In the genomic region with DNA sequence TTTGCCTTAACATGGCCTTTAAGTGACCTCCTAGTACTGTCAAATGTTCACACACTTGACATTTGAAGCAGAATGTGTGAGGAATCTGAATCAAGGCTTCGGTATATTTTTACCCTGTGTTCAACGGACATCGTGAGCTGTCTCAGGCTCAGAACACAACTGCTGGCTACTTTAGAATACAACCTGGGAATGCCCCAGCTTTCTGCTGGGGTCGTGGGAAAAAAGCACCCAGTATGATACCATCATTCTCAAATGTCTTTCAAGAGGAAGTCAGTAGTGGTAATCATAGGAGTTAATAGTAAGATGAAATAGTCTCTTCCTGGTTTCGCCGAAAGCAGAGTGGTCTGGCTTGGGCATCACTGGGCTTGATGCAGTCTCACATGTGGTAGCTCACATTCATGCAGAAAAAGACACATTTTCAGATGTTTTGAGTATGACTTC, we compare ENCODE assay signal across 1 cellular context.
TF ChIP-seq lines count a peak whose summit lies in the region.

No MANE protein-coding gene starts in this region.

TF ChIP-seq in GM12878, 131 proteins besides CTCF, POLR2A, EP300 and RAD21 (continued from another document):
- TF ChIP-seq MYB (IDR thresholded peaks at IDR 0.05; ENCODE audit: borderline replicate concordance, low read depth, low read length) (no peak), PAX5 (IDR thresholded peaks at IDR 0.05; ENCODE audit: borderline replicate concordance, low read depth, low read length) (peak; percentile 65; the same call in 1 of the 2 replicates), TBL1XR1 (IDR thresholded peaks at IDR 0.05; ENCODE audit: low read depth, low read length) (peak; percentile 57; the same call in 1 of the 2 replicates), ZNF207 (IDR thresholded peaks at IDR 0.05; ENCODE audit: borderline replicate concordance) (no peak), POLR2AphosphoS5 (IDR thresholded peaks at IDR 0.05; ENCODE audit: low read length) (0 out of 2 replicates have a peak, but pooled peaks have one; percentile 10), ATF7 (IDR thresholded peaks at IDR 0.05; ENCODE audit: low read depth) (peak; percentile 92), FOXK2 (IDR thresholded peaks at IDR 0.05) (no peak), DPF2 (IDR thresholded peaks at IDR 0.05) (no peak), RBBP5 (conservative IDR thresholded peaks at IDR 0.05) (no peak), SMARCA5 (IDR thresholded peaks at IDR 0.05) (no peak), BCLAF1 (IDR thresholded peaks at IDR 0.05) (no peak), BCL3 (IDR thresholded peaks at IDR 0.05; ENCODE audit: borderline replicate concordance, insufficient read depth, low read depth, low read length, poor library complexity, severe bottlenecking) (peak; percentile 100), SP1 (IDR thresholded peaks at IDR 0.05; ENCODE audit: low read depth, low read length) (peak; percentile 54), ZNF217 (IDR thresholded peaks at IDR 0.05) (no peak), SPI1 (IDR thresholded peaks at IDR 0.05; ENCODE audit: borderline replicate concordance, insufficient read depth, low read depth, low read length) (peak; percentile 85), ZBED1 (IDR thresholded peaks at IDR 0.05; ENCODE audit: borderline replicate concordance) (peak; percentile 94), CHD4 (IDR thresholded peaks at IDR 0.05) (no peak), HDAC6 (IDR thresholded peaks at IDR 0.05; ENCODE audit: unreplicated experiment) (no peak), CBX3 (IDR thresholded peaks at IDR 0.05; ENCODE audit: borderline replicate concordance, low read depth) (no peak), SMAD1 (IDR thresholded peaks at IDR 0.05; ENCODE audit: low read depth, partially characterized antibody) (peak; percentile 85), SIN3A (IDR thresholded peaks at IDR 0.05; ENCODE audit: low read depth, low read length) (no peak), FOXM1 (IDR thresholded peaks at IDR 0.05; ENCODE audit: low read depth, low read length) (peak; percentile 96), SIX5 (IDR thresholded peaks at IDR 0.05; ENCODE audit: low read depth, low read length, severe bottlenecking) (no peak), HCFC1 (IDR thresholded peaks at IDR 0.05; ENCODE audit: low read length) (no peak), MYC (IDR thresholded peaks at IDR 0.05; ENCODE audit: insufficient read depth, insufficient read length, insufficient replicate concordance, low read length, severe bottlenecking) (no peak), NR2C1 (IDR thresholded peaks at IDR 0.05) (no peak), SUPT20H (IDR thresholded peaks at IDR 0.05; ENCODE audit: borderline replicate concordance, control insufficient read depth, low read depth, low read length) (no peak), MEF2A (IDR thresholded peaks at IDR 0.05; ENCODE audit: insufficient read depth, low read depth, low read length) (peak; percentile 77), RAD51 (IDR thresholded peaks at IDR 0.05) (no peak), BMI1 (IDR thresholded peaks at IDR 0.05; ENCODE audit: borderline replicate concordance) (no peak), ATF2 (IDR thresholded peaks at IDR 0.05; ENCODE audit: low read length) (peak; percentile 100), POLR2AphosphoS2 (IDR thresholded peaks at IDR 0.05; ENCODE audit: low read depth, low read length) (no peak), MTA2 (IDR thresholded peaks at IDR 0.05; ENCODE audit: low read depth) (peak; percentile 86), JUND (IDR thresholded peaks at IDR 0.05; ENCODE audit: low read depth, low read length) (no peak)
- TF ChIP-seq, protein P1, sequence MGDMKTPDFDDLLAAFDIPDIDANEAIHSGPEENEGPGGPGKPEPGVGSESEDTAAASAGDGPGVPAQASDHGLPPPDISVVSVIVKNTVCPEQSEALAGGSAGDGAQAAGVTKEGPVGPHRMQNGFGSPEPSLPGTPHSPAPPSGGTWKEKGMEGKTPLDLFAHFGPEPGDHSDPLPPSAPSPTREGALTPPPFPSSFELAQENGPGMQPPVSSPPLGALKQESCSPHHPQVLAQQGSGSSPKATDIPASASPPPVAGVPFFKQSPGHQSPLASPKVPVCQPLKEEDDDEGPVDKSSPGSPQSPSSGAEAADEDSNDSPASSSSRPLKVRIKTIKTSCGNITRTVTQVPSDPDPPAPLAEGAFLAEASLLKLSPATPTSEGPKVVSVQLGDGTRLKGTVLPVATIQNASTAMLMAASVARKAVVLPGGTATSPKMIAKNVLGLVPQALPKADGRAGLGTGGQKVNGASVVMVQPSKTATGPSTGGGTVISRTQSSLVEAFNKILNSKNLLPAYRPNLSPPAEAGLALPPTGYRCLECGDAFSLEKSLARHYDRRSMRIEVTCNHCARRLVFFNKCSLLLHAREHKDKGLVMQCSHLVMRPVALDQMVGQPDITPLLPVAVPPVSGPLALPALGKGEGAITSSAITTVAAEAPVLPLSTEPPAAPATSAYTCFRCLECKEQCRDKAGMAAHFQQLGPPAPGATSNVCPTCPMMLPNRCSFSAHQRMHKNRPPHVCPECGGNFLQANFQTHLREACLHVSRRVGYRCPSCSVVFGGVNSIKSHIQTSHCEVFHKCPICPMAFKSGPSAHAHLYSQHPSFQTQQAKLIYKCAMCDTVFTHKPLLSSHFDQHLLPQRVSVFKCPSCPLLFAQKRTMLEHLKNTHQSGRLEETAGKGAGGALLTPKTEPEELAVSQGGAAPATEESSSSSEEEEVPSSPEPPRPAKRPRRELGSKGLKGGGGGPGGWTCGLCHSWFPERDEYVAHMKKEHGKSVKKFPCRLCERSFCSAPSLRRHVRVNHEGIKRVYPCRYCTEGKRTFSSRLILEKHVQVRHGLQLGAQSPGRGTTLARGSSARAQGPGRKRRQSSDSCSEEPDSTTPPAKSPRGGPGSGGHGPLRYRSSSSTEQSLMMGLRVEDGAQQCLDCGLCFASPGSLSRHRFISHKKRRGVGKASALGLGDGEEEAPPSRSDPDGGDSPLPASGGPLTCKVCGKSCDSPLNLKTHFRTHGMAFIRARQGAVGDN (IDR thresholded peaks at IDR 0.05), result peak; percentile 72; the same call in 1 of the 2 replicates
- TF ChIP-seq, protein P2, sequence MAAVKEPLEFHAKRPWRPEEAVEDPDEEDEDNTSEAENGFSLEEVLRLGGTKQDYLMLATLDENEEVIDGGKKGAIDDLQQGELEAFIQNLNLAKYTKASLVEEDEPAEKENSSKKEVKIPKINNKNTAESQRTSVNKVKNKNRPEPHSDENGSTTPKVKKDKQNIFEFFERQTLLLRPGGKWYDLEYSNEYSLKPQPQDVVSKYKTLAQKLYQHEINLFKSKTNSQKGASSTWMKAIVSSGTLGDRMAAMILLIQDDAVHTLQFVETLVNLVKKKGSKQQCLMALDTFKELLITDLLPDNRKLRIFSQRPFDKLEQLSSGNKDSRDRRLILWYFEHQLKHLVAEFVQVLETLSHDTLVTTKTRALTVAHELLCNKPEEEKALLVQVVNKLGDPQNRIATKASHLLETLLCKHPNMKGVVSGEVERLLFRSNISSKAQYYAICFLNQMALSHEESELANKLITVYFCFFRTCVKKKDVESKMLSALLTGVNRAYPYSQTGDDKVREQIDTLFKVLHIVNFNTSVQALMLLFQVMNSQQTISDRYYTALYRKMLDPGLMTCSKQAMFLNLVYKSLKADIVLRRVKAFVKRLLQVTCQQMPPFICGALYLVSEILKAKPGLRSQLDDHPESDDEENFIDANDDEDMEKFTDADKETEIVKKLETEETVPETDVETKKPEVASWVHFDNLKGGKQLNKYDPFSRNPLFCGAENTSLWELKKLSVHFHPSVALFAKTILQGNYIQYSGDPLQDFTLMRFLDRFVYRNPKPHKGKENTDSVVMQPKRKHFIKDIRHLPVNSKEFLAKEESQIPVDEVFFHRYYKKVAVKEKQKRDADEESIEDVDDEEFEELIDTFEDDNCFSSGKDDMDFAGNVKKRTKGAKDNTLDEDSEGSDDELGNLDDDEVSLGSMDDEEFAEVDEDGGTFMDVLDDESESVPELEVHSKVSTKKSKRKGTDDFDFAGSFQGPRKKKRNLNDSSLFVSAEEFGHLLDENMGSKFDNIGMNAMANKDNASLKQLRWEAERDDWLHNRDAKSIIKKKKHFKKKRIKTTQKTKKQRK (IDR thresholded peaks at IDR 0.05; ENCODE audit: low read depth, low read length), result no peak
- TF ChIP-seq, protein P3, sequence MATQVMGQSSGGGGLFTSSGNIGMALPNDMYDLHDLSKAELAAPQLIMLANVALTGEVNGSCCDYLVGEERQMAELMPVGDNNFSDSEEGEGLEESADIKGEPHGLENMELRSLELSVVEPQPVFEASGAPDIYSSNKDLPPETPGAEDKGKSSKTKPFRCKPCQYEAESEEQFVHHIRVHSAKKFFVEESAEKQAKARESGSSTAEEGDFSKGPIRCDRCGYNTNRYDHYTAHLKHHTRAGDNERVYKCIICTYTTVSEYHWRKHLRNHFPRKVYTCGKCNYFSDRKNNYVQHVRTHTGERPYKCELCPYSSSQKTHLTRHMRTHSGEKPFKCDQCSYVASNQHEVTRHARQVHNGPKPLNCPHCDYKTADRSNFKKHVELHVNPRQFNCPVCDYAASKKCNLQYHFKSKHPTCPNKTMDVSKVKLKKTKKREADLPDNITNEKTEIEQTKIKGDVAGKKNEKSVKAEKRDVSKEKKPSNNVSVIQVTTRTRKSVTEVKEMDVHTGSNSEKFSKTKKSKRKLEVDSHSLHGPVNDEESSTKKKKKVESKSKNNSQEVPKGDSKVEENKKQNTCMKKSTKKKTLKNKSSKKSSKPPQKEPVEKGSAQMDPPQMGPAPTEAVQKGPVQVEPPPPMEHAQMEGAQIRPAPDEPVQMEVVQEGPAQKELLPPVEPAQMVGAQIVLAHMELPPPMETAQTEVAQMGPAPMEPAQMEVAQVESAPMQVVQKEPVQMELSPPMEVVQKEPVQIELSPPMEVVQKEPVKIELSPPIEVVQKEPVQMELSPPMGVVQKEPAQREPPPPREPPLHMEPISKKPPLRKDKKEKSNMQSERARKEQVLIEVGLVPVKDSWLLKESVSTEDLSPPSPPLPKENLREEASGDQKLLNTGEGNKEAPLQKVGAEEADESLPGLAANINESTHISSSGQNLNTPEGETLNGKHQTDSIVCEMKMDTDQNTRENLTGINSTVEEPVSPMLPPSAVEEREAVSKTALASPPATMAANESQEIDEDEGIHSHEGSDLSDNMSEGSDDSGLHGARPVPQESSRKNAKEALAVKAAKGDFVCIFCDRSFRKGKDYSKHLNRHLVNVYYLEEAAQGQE (IDR thresholded peaks at IDR 0.05; ENCODE audit: low read depth, low read length), result no peak
- TF ChIP-seq, protein P4, sequence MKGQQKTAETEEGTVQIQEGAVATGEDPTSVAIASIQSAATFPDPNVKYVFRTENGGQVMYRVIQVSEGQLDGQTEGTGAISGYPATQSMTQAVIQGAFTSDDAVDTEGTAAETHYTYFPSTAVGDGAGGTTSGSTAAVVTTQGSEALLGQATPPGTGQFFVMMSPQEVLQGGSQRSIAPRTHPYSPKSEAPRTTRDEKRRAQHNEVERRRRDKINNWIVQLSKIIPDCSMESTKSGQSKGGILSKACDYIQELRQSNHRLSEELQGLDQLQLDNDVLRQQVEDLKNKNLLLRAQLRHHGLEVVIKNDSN (IDR thresholded peaks at IDR 0.05; ENCODE audit: borderline replicate concordance, extremely low read length, insufficient read depth, low read depth, low read length), result no peak
TF ChIP-seq in GM12878: peak in this region for 46.
